ENCODE assay signal across 8 cellular contexts in genomic region chr19:18388328-18389094, GRCh38. TPM values are rescaled to one million over a fixed set of nuclear protein-coding genes. Genes with fewer than 3 reads are reported as not detected.
A peak's percentile ranks its signal among the peaks of the same experiment; 100 is the strongest.
DNase-seq lines count a peak whose midpoint lies in the region; ATAC-seq and TF ChIP-seq lines count a peak whose summit lies in the region.

No MANE protein-coding gene starts in this region.

- no TSS peak for BruUV-seq in A673 (replicated peaks; lab: Mats Ljungman, UMichigan)

- peaks cover 17% of the 10 kb centered on the region for H3K4me1 Mint-ChIP-seq in activated CD4-positive, alpha-beta memory T cell treated with anti-CD3 and anti-CD28 coated beads, Interleukin-2, amount 10 ng/mL, durations not matched to agents 7 days and 5 days

- H3K4me3 Mint-ChIP-seq in activated CD4-positive, alpha-beta memory T cell treated with anti-CD3 and anti-CD28 coated beads, Interleukin-2, amount 10 ng/mL, durations not matched to agents 7 days and 5 days: peak overlapping the region; percentile 44

- H3K9me3 ChIP-seq in A673 (ENCODE audit: low read depth, low read length, poor library complexity, severe bottlenecking) (no peaks in the 10 kb centered on the region), mesodermal cell (ENCODE audit: control insufficient read depth, low read length) (no peaks in the 10 kb centered on the region)
- no peaks in the 10 kb centered on the region for H3K9me3 ChIP-seq in effector memory CD4-positive, alpha-beta T cell (ENCODE audit: control insufficient read depth, low read length)

- ATAC-seq in GM18517 (IDR thresholded peaks at IDR 0.05; ENCODE audit: unreplicated experiment) (peak; percentile 50), HG03135 (IDR thresholded peaks at IDR 0.05; ENCODE audit: unreplicated experiment) (peak; percentile 71)

- H3K36me3 Mint-ChIP-seq in activated CD4-positive, alpha-beta memory T cell treated with anti-CD3 and anti-CD28 coated beads, Interleukin-2, amount 10 ng/mL, durations not matched to agents 7 days and 5 days (ENCODE audit: low read depth): no peaks in the 10 kb centered on the region

- DNase-seq in A673 (ENCODE audit: low spot score): peak; percentile 84
- DNase-seq in NCI-H510A (lab: John Stamatoyannopoulos, UW): peak; percentile 85
- peak; percentile 81 for DNase-seq in activated CD4-positive, alpha-beta memory T cell treated with anti-CD3 and anti-CD28 coated beads, Interleukin-2, amount 10 ng/mL, durations not matched to agents 7 days and 5 days
- peak; percentile 62 to 65 (median 62) for DNase-seq in effector memory CD4-positive, alpha-beta T cell
- DNase-seq in stimulated activated CD8-positive, alpha-beta memory T cell treated with anti-CD3 and anti-CD28 coated beads, Interleukin-15, amount 100 ng/mL, for 4 hours (ENCODE audit: low read depth in 2 of 2): peak; percentile 43 to 59

- TF ChIP-seq CTCF in A673 (conservative IDR thresholded peaks at IDR 0.05; ENCODE audit: low read depth, low read length): peak; percentile 99

- intact Hi-C loops in A673 (cut with micrococcal nuclease; ENCODE audit: unreplicated experiment): no loop called here

- CTCF ChIA-PET in A673 (lab: Charles Lee): interaction anchor here (0.6 to 1.8 kb wide), 16 partner anchors 8 to 686 kb away, joined by 3 to 12 read pairs (median 4); no protein-coding TSS in a partner anchor
- CTCF ChIA-PET in activated CD4-positive, alpha-beta memory T cell treated with anti-CD3 and anti-CD28 coated beads, Interleukin-2, amount 10 ng/mL, durations not matched to agents 7 days and 5 days (lab: Charles Lee): interaction anchor here (0.6 to 6.5 kb wide), 34 partner anchors 8 to 440 kb away, joined by 3 to 58 read pairs (median 5); partner anchors contain the start of genes ELL, JUND, LRRC25 and LSM4

- peaks cover 26% of the 10 kb centered on the region for H3K4me1 ChIP-seq in A673 (ENCODE audit: insufficient read depth, low read length, poor library complexity, severe bottlenecking)
- peaks cover 9% of the 10 kb centered on the region for H3K4me1 ChIP-seq in effector memory CD4-positive, alpha-beta T cell (ENCODE audit: control insufficient read depth, insufficient read depth, low read length, poor library complexity, severe bottlenecking)
- H3K4me1 ChIP-seq in mesodermal cell (ENCODE audit: control insufficient read depth, insufficient read depth, low read length, poor library complexity, severe bottlenecking): peaks cover 19% of the 10 kb centered on the region

- H3K27me3 Mint-ChIP-seq in activated CD4-positive, alpha-beta memory T cell treated with anti-CD3 and anti-CD28 coated beads, Interleukin-2, amount 10 ng/mL, durations not matched to agents 7 days and 5 days: peaks cover 54% of the 10 kb centered on the region

- H3K27ac Mint-ChIP-seq in activated CD4-positive, alpha-beta memory T cell treated with anti-CD3 and anti-CD28 coated beads, Interleukin-2, amount 10 ng/mL, durations not matched to agents 7 days and 5 days: no peak overlapping the region

- H3K27ac ChIP-seq in A673 (ENCODE audit: low read depth, low read length, poor library complexity, severe bottlenecking): no peak overlapping the region
- no peak overlapping the region for H3K27ac ChIP-seq in effector memory CD4-positive, alpha-beta T cell (ENCODE audit: insufficient read depth, low read length, poor library complexity, severe bottlenecking)
- no peak overlapping the region for H3K27ac ChIP-seq in mesodermal cell (ENCODE audit: low read depth, low read length, severe bottlenecking)

- H3K36me3 ChIP-seq in A673 (ENCODE audit: insufficient read depth, low read length, poor library complexity, severe bottlenecking): no peaks in the 10 kb centered on the region
- H3K36me3 ChIP-seq in effector memory CD4-positive, alpha-beta T cell (ENCODE audit: control insufficient read depth, insufficient read depth, low read length): no peaks in the 10 kb centered on the region
- H3K36me3 ChIP-seq in mesodermal cell (ENCODE audit: control insufficient read depth, insufficient read depth, low read length): peaks cover 11% of the 10 kb centered on the region

- H3K27me3 ChIP-seq in A673 (replicated peaks; ENCODE audit: insufficient read depth, low read depth, low read length, poor library complexity): no peaks in the 10 kb centered on the region
- peaks cover 14% of the 10 kb centered on the region for H3K27me3 ChIP-seq in effector memory CD4-positive, alpha-beta T cell (replicated peaks; ENCODE audit: control insufficient read depth, insufficient read depth, low read length, poor library complexity, severe bottlenecking)

- H3K4me3 ChIP-seq in A673 (ENCODE audit: low read depth, low read length, poor library complexity, severe bottlenecking) (peak overlapping the region; percentile 43), mesodermal cell (ENCODE audit: extremely low read depth, insufficient read depth, low read length, poor library complexity, severe bottlenecking) (peak overlapping the region; percentile 47)
- peak overlapping the region; percentile 44 for H3K4me3 ChIP-seq in effector memory CD4-positive, alpha-beta T cell (ENCODE audit: insufficient read depth, low read depth, low read length, poor library complexity, severe bottlenecking)

- H3K9me3 Mint-ChIP-seq in activated CD4-positive, alpha-beta memory T cell treated with anti-CD3 and anti-CD28 coated beads, Interleukin-2, amount 10 ng/mL, durations not matched to agents 7 days and 5 days: no peaks in the 10 kb centered on the region

- POLR2A ChIA-PET in A673 (lab: Charles Lee; ENCODE audit: low non-redundant PET): interaction anchor here (0.6 kb wide), 1 partner anchor 51 kb away, joined by 13 read pairs; no protein-coding TSS in a partner anchor
- POLR2A ChIA-PET in activated CD4-positive, alpha-beta memory T cell treated with anti-CD3 and anti-CD28 coated beads, Interleukin-2, amount 10 ng/mL, durations not matched to agents 7 days and 5 days (lab: Charles Lee): interaction anchor here (1.9 to 2.2 kb wide), 4 partner anchors 26 to 109 kb away, joined by 9 to 12 read pairs (median 10); partner anchors contain the start of gene SSBP4

- WGBS in mesodermal cell (ENCODE audit: insufficient coverage in 2 of 2), 2 experiments: 20% methylated on average over 66 to 72 of the region's 74 CpGs

RNA-seq across cellular contexts. Expression of gene GDF15, which starts 2.6 kb away (rescaled TPM):
- total RNA-seq in A673 (2021): 4.0 and 4.7 TPM in 2 replicates
- not detected for total RNA-seq in activated CD4-positive, alpha-beta memory T cell treated with anti-CD3 and anti-CD28 coated beads, Interleukin-2, amount 10 ng/mL, durations not matched to agents 7 days and 5 days
- 38.5 TPM for polyA plus RNA-seq in mesodermal cell (2013, experiment 1 of 2)
- polyA plus RNA-seq in mesodermal cell (2013, experiment 2 of 2): 29.4 TPM

RNA-seq across cellular contexts. Expression of gene LRRC25, which starts 8.9 kb away (rescaled TPM):
- not detected in 2 replicates for total RNA-seq in A673 (2021)
- total RNA-seq in activated CD4-positive, alpha-beta memory T cell treated with anti-CD3 and anti-CD28 coated beads, Interleukin-2, amount 10 ng/mL, durations not matched to agents 7 days and 5 days: not detected
- polyA plus RNA-seq in mesodermal cell (2013, experiment 1 of 2): not detected
- not detected for polyA plus RNA-seq in mesodermal cell (2013, experiment 2 of 2)

RNA-seq across cellular contexts. Expression of gene SSBP4, which starts 30.7 kb away (rescaled TPM):
- 242 and 248 TPM in 2 replicates for total RNA-seq in A673 (2021)
- 100 to 1,000 TPM; 140 to 153 TPM for total RNA-seq in activated CD4-positive, alpha-beta memory T cell treated with anti-CD3 and anti-CD28 coated beads, Interleukin-2, amount 10 ng/mL, durations not matched to agents 7 days and 5 days
- 89.4 TPM for polyA plus RNA-seq in mesodermal cell (2013, experiment 1 of 2)
- 70.1 TPM for polyA plus RNA-seq in mesodermal cell (2013, experiment 2 of 2)

RNA-seq across cellular contexts. Expression of gene PGPEP1, which starts 48.1 kb away (rescaled TPM):
- total RNA-seq in A673 (2021): 15.8 and 23.0 TPM in 2 replicates
- 10 to 100 TPM; 42.7 to 44.0 TPM for total RNA-seq in activated CD4-positive, alpha-beta memory T cell treated with anti-CD3 and anti-CD28 coated beads, Interleukin-2, amount 10 ng/mL, durations not matched to agents 7 days and 5 days
- polyA plus RNA-seq in mesodermal cell (2013, experiment 1 of 2): 12.9 TPM
- polyA plus RNA-seq in mesodermal cell (2013, experiment 2 of 2): 9.9 TPM

RNA-seq across cellular contexts. Expression of gene ISYNA1, which starts 49.4 kb away (rescaled TPM):
- 153 and 223 TPM in 2 replicates for total RNA-seq in A673 (2021)
- 10 to 100 TPM; 16.7 to 18.0 TPM for total RNA-seq in activated CD4-positive, alpha-beta memory T cell treated with anti-CD3 and anti-CD28 coated beads, Interleukin-2, amount 10 ng/mL, durations not matched to agents 7 days and 5 days
- polyA plus RNA-seq in mesodermal cell (2013, experiment 1 of 2): 302 TPM
- polyA plus RNA-seq in mesodermal cell (2013, experiment 2 of 2): 255 TPM
